Comparison of ENCODE assay signal across 8 cellular contexts in genomic region chr13:77697208-77698103, GRCh38. TPM values are rescaled to one million over a fixed set of nuclear protein-coding genes. Genes with fewer than 3 reads are reported as not detected.
DNase-seq lines count a peak whose midpoint lies in the region; ATAC-seq and TF ChIP-seq lines count a peak whose summit lies in the region.

Gene SLAIN1 (plus strand): TSS chr13:77697687. CDS start chr13:77697914, 227 bp downstream.

- DNase-seq in G401 (ENCODE audit: low spot score), result peak; percentile 83
- DNase-seq in HEK293T (ENCODE audit: extremely low spot score), result peak; percentile 99
- peak; percentile 87 for DNase-seq in NCI-H1092 (lab: John Stamatoyannopoulos, UW)
- peak; percentile 70 for DNase-seq in SKM-1 treated with dmso at 0.1 percent for 144 hours (lab: John Stamatoyannopoulos, UW; ENCODE audit: unreplicated experiment)
- DNase-seq in activated naive CD4-positive, alpha-beta T cell treated with anti-CD3 and anti-CD28 coated beads, Interleukin-2, amount 50 U/mL, for 72 hours (ENCODE audit: low spot score in 2 of 2), result peak; percentile 76 to 79
- peak; percentile 91 for DNase-seq in left ventricle myocardium superior
- peak; percentile 80 for DNase-seq in progenitor cell of endocrine pancreas (ENCODE audit: low spot score, unreplicated experiment)

- peak within 1 kb of the TSS; percentile 93 for H3K4me3 ChIP-seq in urinary bladder (ENCODE audit: low read depth, low read length)

- no peaks in the 10 kb centered on the region for H3K4me1 ChIP-seq in urinary bladder (ENCODE audit: insufficient read depth)

- CTCF ChIA-PET in HEK293T (lab: Yijun Ruan, JAX), result interaction anchor here (0.7 to 1.6 kb wide), 2 partner anchors 53 to 105 kb away, joined by 3 to 5 read pairs; no protein-coding TSS in a partner anchor

- peaks cover 7 to 12% of the 10 kb centered on the region in 2 donors for H3K36me3 Mint-ChIP-seq in activated naive CD4-positive, alpha-beta T cell treated with anti-CD3 and anti-CD28 coated beads, Interleukin-2, amount 50 U/mL, for 72 hours
- H3K36me3 Mint-ChIP-seq in progenitor cell of endocrine pancreas (ENCODE audit: insufficient read depth), result peaks cover 1% of the 10 kb centered on the region

- in situ Hi-C loops in G401 (cut with HindIII; ENCODE audit: low sequenced_read_pairs), result no loop called here

- ATAC-seq in activated naive CD4-positive, alpha-beta T cell treated with anti-CD3 and anti-CD28 coated beads, Interleukin-2, amount 50 U/mL, for 72 hours, result peak; percentile 79 to 86
- peak; percentile 97 for ATAC-seq in left ventricle myocardium superior

- H3K27ac Mint-ChIP-seq in activated naive CD4-positive, alpha-beta T cell treated with anti-CD3 and anti-CD28 coated beads, Interleukin-2, amount 50 U/mL, for 72 hours, result peak within 1 kb of the TSS; percentile 59 to 88
- peak within 1 kb of the TSS; percentile 93 for H3K27ac Mint-ChIP-seq in progenitor cell of endocrine pancreas

- no peaks in the 10 kb centered on the region for H3K36me3 ChIP-seq in urinary bladder (ENCODE audit: insufficient read depth)

- POLR2A ChIA-PET in HEK293T (lab: Yijun Ruan, JAX), result interaction anchor here (0.7 to 2.9 kb wide), 8 partner anchors 17 to 671 kb away, joined by 3 to 13 read pairs (median 6); partner anchors contain the start of gene MYCBP2

- H3K9me3 Mint-ChIP-seq in activated naive CD4-positive, alpha-beta T cell treated with anti-CD3 and anti-CD28 coated beads, Interleukin-2, amount 50 U/mL, for 72 hours, result no peaks in the 10 kb centered on the region
- peaks cover 3% of the 10 kb centered on the region for H3K9me3 Mint-ChIP-seq in progenitor cell of endocrine pancreas (ENCODE audit: low read depth)

- H3K27ac ChIP-seq in urinary bladder (ENCODE audit: low read depth), result no peak within 1 kb of the TSS

- under 1% methylated on average over 84 of the region's 86 CpGs for WGBS in urinary bladder

- H3K4me1 Mint-ChIP-seq in progenitor cell of endocrine pancreas (ENCODE audit: low read depth), result peaks cover 39% of the 10 kb centered on the region

- H3K4me3 Mint-ChIP-seq in progenitor cell of endocrine pancreas (ENCODE audit: low read depth), result peak within 1 kb of the TSS; percentile 97

- intact Hi-C loops in left ventricle myocardium superior (cut with micrococcal nuclease), result no loop called here

- no peak for TF ChIP-seq CTCF in progenitor cell of endocrine pancreas (IDR thresholded peaks at IDR 0.05; ENCODE audit: unreplicated experiment)

- H3K27me3 Mint-ChIP-seq in progenitor cell of endocrine pancreas, result peaks cover 13% of the 10 kb centered on the region

TF ChIP-seq in HEK293T, 16 proteins besides CTCF, POLR2A, EP300 and RAD21:
- no peak for TF ChIP-seq ELF4 (IDR thresholded peaks at IDR 0.05)
- peak; percentile 99 for TF ChIP-seq L3MBTL2 (conservative IDR thresholded peaks at IDR 0.05)
- TF ChIP-seq ARNT (IDR thresholded peaks at IDR 0.05), result 0 out of 2 replicates have a peak, but pooled peaks have one; percentile 61
- peak; percentile 88 for TF ChIP-seq FOXM1 (IDR thresholded peaks at IDR 0.05; ENCODE audit: borderline replicate concordance)
- no peak for TF ChIP-seq FOXA1 (IDR thresholded peaks at IDR 0.05)
- peak; percentile 91; the same call in 1 of the 2 replicates for TF ChIP-seq LEF1 (IDR thresholded peaks at IDR 0.05; ENCODE audit: borderline replicate concordance)
- TF ChIP-seq PKNOX1 (IDR thresholded peaks at IDR 0.05), result peak; percentile 42; the same call in 1 of the 2 replicates
- TF ChIP-seq HDGF (IDR thresholded peaks at IDR 0.05; ENCODE audit: borderline replicate concordance), result no peak

RNA-seq across cellular contexts. Expression of gene SLAIN1, which starts in this region (rescaled TPM):
- 0.24 TPM in 1 of 2 replicates, not detected in the other for total RNA-seq in G401 (2014; rRNA removed; shearing (Covaris generic))
- 10 to 100 TPM; 12.1 to 41.2 TPM for total RNA-seq in activated naive CD4-positive, alpha-beta T cell treated with anti-CD3 and anti-CD28 coated beads, Interleukin-2, amount 50 U/mL, for 72 hours
- total RNA-seq in left ventricle myocardium superior (7.1 TPM), progenitor cell of endocrine pancreas (46.3 and 51.4 TPM in 2 replicates), urinary bladder (7.6 TPM)
- 3.4 TPM for polyA plus RNA-seq in urinary bladder

Comparison
In these comparisons a context has a peak if more than half of its experiments do, and no peak if none do; other contexts are left out.
1. Peak in DNase-seq in G401; RNA of the gene not detected or under 1 TPM.